Comparison of ENCODE assay signal across 28 cellular contexts in genomic region chr17:48605991-48606891, GRCh38. TPM values are rescaled to one million over a fixed set of nuclear protein-coding genes. Genes with fewer than 3 reads are reported as not detected.
DNase-seq lines count a peak whose midpoint lies in the region; ATAC-seq and TF ChIP-seq lines count a peak whose summit lies in the region.
"Had no signal": no experiment of that assay in that cellular context is flagged by ENCODE, and none has a peak within 500 bp of the region (broad histone marks: within the 10 kb centered on the region; RNA-seq: fewer than 3 reads in every experiment).

No MANE protein-coding gene starts in this region.

- DNase-seq in HT-29 (ENCODE audit: low spot score): peak; percentile 75
- DNase-seq in amniotic epithelial cell (ENCODE audit: low read depth): peak; percentile 75
- no peak for DNase-seq in kidney epithelial cell (ENCODE audit: low read depth)
- DNase-seq in stomach: no peak
- no peak for DNase-seq in lower lobe of right lung
- no peak for DNase-seq in brain microvascular endothelial cell
- no peak for DNase-seq in NCI-H1048 (lab: John Stamatoyannopoulos, UW)
- DNase-seq: activated CD4-positive, alpha-beta T cell treated with anti-CD3 and anti-CD28 coated beads for 1 hour; activated CD8-positive, alpha-beta memory T cell treated with anti-CD3 and anti-CD28 coated beads for 24 hours; activated naive CD4-positive, alpha-beta T cell treated with Interleukin-2 at 50 U/mL for 16 hours; activated T-cell treated with anti-CD3 and anti-CD28 coated beads, Interleukin-2, amount 50 U/mL, for 4 hours; amygdala; DMS79; dorsolateral prefrontal cortex; heart left ventricle; immature natural killer cell; MM.1S; NCI-H1694; occipital lobe; stimulated activated CD4-positive, alpha-beta T cell treated with anti-CD3 and anti-CD28 coated beads, Interleukin-4, amount 100 ng/mL, for 24 hours; stimulated activated naive CD8-positive, alpha-beta T cell treated with anti-CD3 and anti-CD28 coated beads, Interleukin-15, Interleukin-2, amounts not matched to agents 100 U/mL and 50 U/mL, for 24 hours had no signal

- H3K9me3 ChIP-seq in subcutaneous abdominal adipose tissue (ENCODE audit: control insufficient read depth in 5 of 5, low read length in 5 of 5) (no peaks in the 10 kb centered on the region), stomach (peaks cover 0 to 3% (median 0%) of the 10 kb centered on the region in 4 donors), lower lobe of right lung (no peaks in the 10 kb centered on the region)

- no peak for TF ChIP-seq POLR2A in stomach (IDR thresholded peaks at IDR 0.05)

- ATAC-seq in lower lobe of right lung: no peak
- ATAC-seq: activated T-cell treated with anti-CD3 and anti-CD28 coated beads, Interleukin-2, amount 50 U/mL, for 4 hours; GM12878; heart left ventricle; stimulated activated naive CD8-positive, alpha-beta T cell treated with anti-CD3 and anti-CD28 coated beads, Interleukin-15, Interleukin-2, amounts not matched to agents 100 U/mL and 50 U/mL, for 24 hours had no signal

- no peaks in the 10 kb centered on the region for H3K27me3 ChIP-seq in kidney epithelial cell (ENCODE audit: control insufficient read depth, insufficient read depth, low read length)
- no peaks in the 10 kb centered on the region for H3K27me3 ChIP-seq in subcutaneous abdominal adipose tissue (ENCODE audit: control insufficient read depth in 5 of 5, insufficient read depth in 4 of 5, low read length in 5 of 5)
- peaks cover 0 to 100% (median 100%) of the 10 kb centered on the region in 3 donors for H3K27me3 ChIP-seq in stomach
- H3K27me3 ChIP-seq in lower lobe of right lung (ENCODE audit: low read depth): peaks cover 100% of the 10 kb centered on the region
- peaks cover 97% of the 10 kb centered on the region for H3K27me3 ChIP-seq in brain microvascular endothelial cell (replicated peaks)

- H3K4me1 ChIP-seq in subcutaneous abdominal adipose tissue (ENCODE audit: control insufficient read depth in 5 of 5, insufficient read depth in 5 of 5, low read length in 5 of 5) (peaks cover 0 to 66% (median 54%) of the 10 kb centered on the region in 5 donors), stomach (peaks cover 3 to 45% (median 36%) of the 10 kb centered on the region in 4 donors), lower lobe of right lung (peaks cover 24% of the 10 kb centered on the region)

- H3K36me3 ChIP-seq in kidney epithelial cell (ENCODE audit: control insufficient read depth, insufficient read depth, low read length) (no peaks in the 10 kb centered on the region), subcutaneous abdominal adipose tissue (ENCODE audit: control insufficient read depth in 5 of 5, insufficient read depth in 5 of 5, low read length in 5 of 5) (peaks cover 0 to 4% (median 0%) of the 10 kb centered on the region in 5 donors), stomach (no peaks in the 10 kb centered on the region), lower lobe of right lung (no peaks in the 10 kb centered on the region), brain microvascular endothelial cell (replicated peaks) (no peaks in the 10 kb centered on the region)
- H3K36me3 ChIP-seq: heart left ventricle, tibial nerve had no signal

- peak overlapping the region; percentile 9 for H3K27ac ChIP-seq in subcutaneous abdominal adipose tissue (ENCODE audit: low read depth, low read length)
- H3K27ac ChIP-seq in stomach: peak overlapping the region in 2 of 5 donors; percentile 81 to 95
- no peak overlapping the region for H3K27ac ChIP-seq in lower lobe of right lung
- no peak overlapping the region for H3K27ac ChIP-seq in brain microvascular endothelial cell
- H3K27ac ChIP-seq: dorsolateral prefrontal cortex, heart left ventricle, HL-60 had no signal

- TF ChIP-seq EP300 in stomach (IDR thresholded peaks at IDR 0.05): no peak

- 36 to 64% (median 42%) methylated on average over 41 of the region's 41 CpGs for WGBS in stomach, 5 donors

- intact Hi-C loops in stomach (cut with DNase I; ENCODE audit: low total_unique reads) (no loop called here), lower lobe of right lung (cut with DNase I) (no loop called here)

- H3K9ac ChIP-seq in subcutaneous abdominal adipose tissue (ENCODE audit: low read length in 5 of 5): no peak overlapping the region

- in situ Hi-C loops in brain microvascular endothelial cell (cut with HindIII; ENCODE audit: low pct_ligation_motif_present, low sequenced_read_pairs): no loop called here

- H3K4me3 ChIP-seq in kidney epithelial cell (ENCODE audit: low read depth, low read length): peak overlapping the region; percentile 92
- peak overlapping the region in 1 of 5 donors; percentile 83 for H3K4me3 ChIP-seq in subcutaneous abdominal adipose tissue (ENCODE audit: low read depth in 1 of 5, low read length in 5 of 5)
- H3K4me3 ChIP-seq in stomach: peak overlapping the region in 1 of 4 donors; percentile 5
- no peak overlapping the region for H3K4me3 ChIP-seq in lower lobe of right lung
- no peak overlapping the region for H3K4me3 ChIP-seq in brain microvascular endothelial cell (ENCODE audit: low read depth, low read length)
- H3K4me3 ChIP-seq: dorsolateral prefrontal cortex, GM12878, heart left ventricle, lung had no signal

- TF ChIP-seq CTCF in kidney epithelial cell (IDR thresholded peaks at IDR 0.05; ENCODE audit: insufficient read depth, low read length, poor library complexity, severe bottlenecking) (no peak), stomach (IDR thresholded peaks at IDR 0.05) (no peak), lower lobe of right lung (IDR thresholded peaks at IDR 0.05) (no peak), brain microvascular endothelial cell (IDR thresholded peaks at IDR 0.05; ENCODE audit: low read depth, low read length, missing control alignments) (no peak)

RNA-seq across cellular contexts. Expression of gene HOXB6, which starts 1.5 kb away (rescaled TPM):
- 160 and 174 TPM in 2 replicates for total RNA-seq in HT-29 (2014; rRNA removed; shearing (Covaris generic))
- total RNA-seq in kidney epithelial cell (29.8 and 30.7 TPM in 2 replicates), stomach (100 to 1,000 TPM in 1 of 5 donors, 10 to 100 TPM in 3, 1 to 10 TPM in 1; 4.2 to 150 (median 11.9) TPM), lower lobe of right lung (4.4 TPM)
- polyA plus RNA-seq in stomach: 10 to 100 TPM in 1 of 3 donors, 1 to 10 TPM in 2; 5.7 to 10.2 (median 7.8) TPM
- total RNA-seq: occipital lobe had no signal
- polyA plus RNA-seq: IgD-negative memory B cell, immature natural killer cell had no signal

RNA-seq across cellular contexts. Expression of gene HOXB7, which starts 4.6 kb away (rescaled TPM):
- 37.3 and 39.7 TPM in 2 replicates for total RNA-seq in HT-29 (2014; rRNA removed; shearing (Covaris generic))
- total RNA-seq in kidney epithelial cell: 26.3 and 27.2 TPM in 2 replicates
- total RNA-seq in stomach: 10 to 100 TPM in 1 of 5 donors, 1 to 10 TPM in 4; 1.8 to 16.5 (median 2.3) TPM
- polyA plus RNA-seq in stomach: 1 to 10 TPM; 1.0 to 8.2 (median 2.8) TPM
- 2.4 TPM for total RNA-seq in lower lobe of right lung
- total RNA-seq: occipital lobe had no signal
- polyA plus RNA-seq: IgD-negative memory B cell had no signal

RNA-seq across cellular contexts. Expression of gene HOXB8, which starts 8.9 kb away (rescaled TPM):
- 51.0 and 52.7 TPM in 2 replicates for total RNA-seq in HT-29 (2014; rRNA removed; shearing (Covaris generic))
- total RNA-seq in kidney epithelial cell (7.2 and 7.5 TPM in 2 replicates), stomach (10 to 100 TPM in 1 of 5 donors, 1 to 10 TPM in 4; 1.2 to 13.0 (median 1.5) TPM), lower lobe of right lung (0.21 TPM)
- under 1 TPM in 2 of 3 donors, not detected in 1; 0.46 to 0.56 TPM for polyA plus RNA-seq in stomach
- total RNA-seq: dorsolateral prefrontal cortex, fibroblast of villous mesenchyme, heart left ventricle, occipital lobe had no signal
- polyA plus RNA-seq: GM12878, heart left ventricle, IgD-negative memory B cell, immature natural killer cell had no signal

RNA-seq across cellular contexts. Expression of gene HOXB5, which starts 12.7 kb away (rescaled TPM):
- 7.5 and 8.2 TPM in 2 replicates for total RNA-seq in HT-29 (2014; rRNA removed; shearing (Covaris generic))
- total RNA-seq in kidney epithelial cell (3.6 and 3.8 TPM in 2 replicates), stomach (10 to 100 TPM in 2 of 5 donors, under 1 TPM in 2, not detected in 1; 0.43 to 50.4 (median 6.2) TPM), lower lobe of right lung (3.9 TPM)
- polyA plus RNA-seq in stomach: 1 to 10 TPM; 2.2 to 2.7 (median 2.4) TPM
- total RNA-seq: GM12878, occipital lobe had no signal
- polyA plus RNA-seq: GM12878, IgD-negative memory B cell, immature natural killer cell had no signal

RNA-seq across cellular contexts. Expression of gene HOXB3, which starts 16.2 kb away (rescaled TPM):
- total RNA-seq in HT-29 (2014; rRNA removed; shearing (Covaris generic)): 99.5 and 126 TPM in 2 replicates
- total RNA-seq in kidney epithelial cell: 24.0 and 31.1 TPM in 2 replicates
- total RNA-seq in stomach: 10 to 100 TPM in 4 of 5 donors, 1 to 10 TPM in 1; 6.1 to 77.6 (median 17.0) TPM
- 1 to 10 TPM; 2.8 to 9.5 (median 3.8) TPM for polyA plus RNA-seq in stomach
- 11.3 TPM for total RNA-seq in lower lobe of right lung
- total RNA-seq: occipital lobe had no signal

Comparison
In these comparisons a context has a peak if more than half of its experiments do, and no peak if none do; other contexts are left out.
1. DNase-seq: peak in HT-29 (single experiment) and amniotic epithelial cell (single experiment); none in kidney epithelial cell (single experiment), stomach (single experiment), lower lobe of right lung (single experiment), brain microvascular endothelial cell (single experiment) and NCI-H1048 (single experiment).